Comparison of ENCODE assay signal across 37 cellular contexts in genomic region chr4:89769856-89770255, GRCh38.
"Had no signal": no experiment of that assay in that cellular context is flagged by ENCODE, and none has a peak within 500 bp of the region (broad histone marks: within the 10 kb centered on the region; RNA-seq: fewer than 3 reads in every experiment).

No MANE protein-coding gene starts in this region.

- ATAC-seq: activated CD8-positive, alpha-beta T cell treated with anti-CD3 and anti-CD28 coated beads for 36 hours; activated naive CD4-positive, alpha-beta T cell treated with anti-CD3 and anti-CD28 coated beads, Interleukin-2, amount 50 U/mL, for 72 hours; activated T-cell treated with anti-CD3 and anti-CD28 coated beads, Interleukin-2, amount 50 U/mL, for 4 hours; activated T-cell treated with anti-CD3 and anti-CD28 coated beads, Interleukin-2, amount 50 U/mL, for 72 hours; activated T-helper 17 cell treated with anti-CD3 and anti-CD28 coated beads, Interleukin-2, amount 50 U/mL, for 72 hours; body of pancreas; WTC11 had no signal

- H3K27ac Mint-ChIP-seq: activated CD4-positive, alpha-beta memory T cell treated with anti-CD3 and anti-CD28 coated beads for 36 hours; activated CD4-positive, alpha-beta T cell treated with anti-CD3 and anti-CD28 coated beads, Interleukin-2, amount 10 ng/mL, durations not matched to agents 24 days and 14 days; activated CD8-positive, alpha-beta T cell treated with anti-CD3 and anti-CD28 coated beads for 36 hours; activated naive CD4-positive, alpha-beta T cell treated with anti-CD3 and anti-CD28 coated beads for 36 hours; activated naive CD4-positive, alpha-beta T cell treated with anti-CD3 and anti-CD28 coated beads, Interleukin-2, amount 50 U/mL, for 72 hours; activated naive CD8-positive, alpha-beta T cell treated with anti-CD3 and anti-CD28 coated beads for 36 hours; activated T-cell treated with anti-CD3 and anti-CD28 coated beads, Interleukin-2, amount 50 U/mL, for 72 hours; activated T-helper 1 cell treated with anti-CD3 and anti-CD28 coated beads, Interleukin-12 subunit alpha, Interleukin-12 subunit beta, Interleukin-2, Interleukin-4 antibody, amounts not matched to agents 30 ng/mL and 10 ng/mL and 1 ng/mL, durations not matched to agents 14 hours and 24 hours and 36 hours; activated T-helper 17 cell treated with anti-CD3 and anti-CD28 coated beads, Interleukin-2, amount 50 U/mL, for 72 hours; T-helper 1 cell treated with Interleukin-12 subunit alpha and Interleukin-12 subunit beta and Interleukin-4 antibody, amounts not matched to agents 30 μg/mL and 1 μg/mL, for 36 hours; T-helper 2 cell treated with Interferon-gamma antibody and Interleukin-4, amounts not matched to agents 5 μg/mL and 100 μg/mL, for 36 hours; WTC11 had no signal

- H3K4me1 Mint-ChIP-seq: activated CD4-positive, alpha-beta T cell treated with anti-CD3 and anti-CD28 coated beads, Interleukin-2, amount 10 ng/mL, durations not matched to agents 24 days and 14 days; activated naive CD8-positive, alpha-beta T cell treated with anti-CD3 and anti-CD28 coated beads for 36 hours; activated T-helper 17 cell treated with anti-CD3 and anti-CD28 coated beads, Interleukin-2, amount 50 U/mL, for 72 hours; WTC11 had no signal

- H3K4me1 ChIP-seq: body of pancreas, breast epithelium had no signal

- H3K27me3 ChIP-seq: adrenal gland, body of pancreas, brain microvascular endothelial cell, breast epithelium had no signal

- H3K4me3 Mint-ChIP-seq: activated CD4-positive, alpha-beta memory T cell treated with anti-CD3 and anti-CD28 coated beads for 36 hours; activated CD4-positive, alpha-beta T cell treated with anti-CD3 and anti-CD28 coated beads, Interleukin-2, amount 10 ng/mL, durations not matched to agents 24 days and 14 days; activated CD8-positive, alpha-beta T cell treated with anti-CD3 and anti-CD28 coated beads for 36 hours; activated naive CD4-positive, alpha-beta T cell treated with anti-CD3 and anti-CD28 coated beads for 36 hours; activated naive CD8-positive, alpha-beta T cell treated with anti-CD3 and anti-CD28 coated beads for 36 hours; activated T-cell treated with anti-CD3 and anti-CD28 coated beads, Interleukin-2, amount 50 U/mL, for 4 hours; activated T-cell treated with anti-CD3 and anti-CD28 coated beads, Interleukin-2, amount 50 U/mL, for 72 hours; activated T-helper 1 cell treated with anti-CD3 and anti-CD28 coated beads, Interleukin-12 subunit alpha, Interleukin-12 subunit beta, Interleukin-2, Interleukin-4 antibody, amounts not matched to agents 30 ng/mL and 10 ng/mL and 1 ng/mL, durations not matched to agents 14 hours and 24 hours and 36 hours; activated T-helper 17 cell treated with anti-CD3 and anti-CD28 coated beads, Interleukin-2, amount 50 U/mL, for 72 hours; T-helper 1 cell treated with Interleukin-12 subunit alpha and Interleukin-12 subunit beta and Interleukin-4 antibody, amounts not matched to agents 30 μg/mL and 1 μg/mL, for 36 hours; T-helper 2 cell treated with Interferon-gamma antibody and Interleukin-4, amounts not matched to agents 5 μg/mL and 100 μg/mL, for 36 hours; WTC11 had no signal

- H3K27ac ChIP-seq: adrenal gland, body of pancreas, brain microvascular endothelial cell, breast epithelium, WERI-Rb-1 had no signal

- DNase-seq: activated CD4-positive, alpha-beta memory T cell treated with anti-CD3 and anti-CD28 coated beads for 36 hours; activated CD4-positive, alpha-beta T cell treated with anti-CD3 and anti-CD28 coated beads for 4 hours; activated CD4-positive, alpha-beta T cell treated with anti-CD3 and anti-CD28 coated beads, Interleukin-2, amount 10 ng/mL, durations not matched to agents 24 days and 14 days; activated CD4-positive, alpha-beta T cell treated with anti-CD3 and anti-CD28 coated beads, Interleukin-2, amount 50 U/mL, for 1 hour; activated CD4-positive, alpha-beta T cell treated with anti-CD3 and anti-CD28 coated beads, Interleukin-2, amount 50 U/mL, for 4 hours; activated CD4-positive, CD25-positive, alpha-beta regulatory T cell; activated CD4-positive, CD25-positive, alpha-beta regulatory T cell treated with anti-CD3 and anti-CD28 coated beads, Interleukin-2, amount 50 U/mL, for 72 hours; activated CD8-positive, alpha-beta memory T cell treated with anti-CD3 and anti-CD28 coated beads, Interleukin-2, amount 50 U/mL, for 4 hours; activated CD8-positive, alpha-beta T cell treated with anti-CD3 and anti-CD28 coated beads for 36 hours; activated effector memory CD4-positive, alpha-beta T cell treated with anti-CD3 and anti-CD28 coated beads, Interleukin-2, amount 50 U/mL, for 16 hours; activated gamma-delta T cell treated with Interleukin-2 at 50 U/mL for 16 hours; activated naive CD4-positive, alpha-beta T cell; activated naive CD4-positive, alpha-beta T cell treated with anti-CD3 and anti-CD28 coated beads for 36 hours; activated naive CD4-positive, alpha-beta T cell treated with anti-CD3 and anti-CD28 coated beads, Interleukin-2, amount 50 U/mL, for 16 hours; activated naive CD8-positive, alpha-beta T cell treated with anti-CD3 and anti-CD28 coated beads for 36 hours; activated T-cell treated with anti-CD3 and anti-CD28 coated beads for 4 hours; activated T-cell treated with anti-CD3 and anti-CD28 coated beads, Interleukin-2, amount 50 U/mL, for 1 hour; activated T-cell treated with anti-CD3 and anti-CD28 coated beads, Interleukin-2, amount 50 U/mL, for 4 hours; activated T-cell treated with anti-CD3 and anti-CD28 coated beads, Interleukin-2, amount 50 U/mL, for 72 hours; adrenal gland; amniotic stem cell; aorta; body of pancreas; brain microvascular endothelial cell; central memory CD4-positive, alpha-beta T cell; SW 1271; T-helper 1 cell; T-helper 2 cell; T-helper 9 cell; WERI-Rb-1 had no signal

- H3K9me3 ChIP-seq: adrenal gland, body of pancreas had no signal

- H3K4me3 ChIP-seq: adrenal gland, body of pancreas, breast epithelium had no signal

- H3K9me3 Mint-ChIP-seq: activated CD4-positive, alpha-beta memory T cell treated with anti-CD3 and anti-CD28 coated beads for 36 hours; activated CD4-positive, alpha-beta T cell treated with anti-CD3 and anti-CD28 coated beads, Interleukin-2, amount 10 ng/mL, durations not matched to agents 24 days and 14 days; activated CD8-positive, alpha-beta T cell treated with anti-CD3 and anti-CD28 coated beads for 36 hours; activated naive CD4-positive, alpha-beta T cell treated with anti-CD3 and anti-CD28 coated beads for 36 hours; activated naive CD4-positive, alpha-beta T cell treated with anti-CD3 and anti-CD28 coated beads, Interleukin-2, amount 50 U/mL, for 72 hours; activated T-cell treated with anti-CD3 and anti-CD28 coated beads, Interleukin-2, amount 50 U/mL, for 72 hours; activated T-helper 1 cell treated with anti-CD3 and anti-CD28 coated beads, Interleukin-12 subunit alpha, Interleukin-12 subunit beta, Interleukin-2, Interleukin-4 antibody, amounts not matched to agents 30 ng/mL and 10 ng/mL and 1 ng/mL, durations not matched to agents 14 hours and 24 hours and 36 hours; T-helper 1 cell treated with Interleukin-12 subunit alpha and Interleukin-12 subunit beta and Interleukin-4 antibody, amounts not matched to agents 30 μg/mL and 1 μg/mL, for 36 hours; T-helper 2 cell treated with Interferon-gamma antibody and Interleukin-4, amounts not matched to agents 5 μg/mL and 100 μg/mL, for 36 hours had no signal

- H3K36me3 ChIP-seq: adrenal gland, brain microvascular endothelial cell, breast epithelium, WERI-Rb-1 had no signal

- H3K36me3 Mint-ChIP-seq: activated CD4-positive, alpha-beta memory T cell treated with anti-CD3 and anti-CD28 coated beads for 36 hours; activated naive CD8-positive, alpha-beta T cell treated with anti-CD3 and anti-CD28 coated beads for 36 hours; WTC11 had no signal
